Comparison of ENCODE assay signal across 9 cellular contexts in genomic region chr17:5249615-5250014, GRCh38. TPM values are rescaled to one million over a fixed set of nuclear protein-coding genes. Genes with fewer than 3 reads are reported as not detected.
A peak's percentile ranks its signal among the peaks of the same experiment; 100 is the strongest.
DNase-seq lines count a peak whose midpoint lies in the region; ATAC-seq and TF ChIP-seq lines count a peak whose summit lies in the region.
"Had no signal": no experiment of that assay in that cellular context is flagged by ENCODE, and none has a peak within 500 bp of the region (broad histone marks: within the 10 kb centered on the region; RNA-seq: fewer than 3 reads in every experiment).

No MANE protein-coding gene starts in this region.

- H3K9ac ChIP-seq in HUES6 (ENCODE audit: low read length) = no peak overlapping the region
- no peak overlapping the region for H3K9ac ChIP-seq in OCI-LY3 (ENCODE audit: low read length)
- H3K9ac ChIP-seq in neural cell (ENCODE audit: low read length) = no peak overlapping the region

- H3K4me3 ChIP-seq in HUES6 (ENCODE audit: low read depth, low read length) (peak overlapping the region; percentile 19; the same call in 1 of the 2 replicates), OCI-LY3 (ENCODE audit: low read length) (no peak overlapping the region), neural cell (ENCODE audit: low read length) (no peak overlapping the region), thoracic aorta (no peak overlapping the region)

- no peaks in the 10 kb centered on the region for H3K4me1 ChIP-seq in HUES6 (ENCODE audit: control insufficient read depth, insufficient read depth, low read length)
- no peaks in the 10 kb centered on the region for H3K4me1 ChIP-seq in OCI-LY3 (ENCODE audit: low read length)
- H3K4me1 ChIP-seq in thoracic aorta (ENCODE audit: control insufficient read depth in 1 of 2, low read depth in 2 of 2) = no peaks in the 10 kb centered on the region

- H3K79me2 ChIP-seq in OCI-LY3 (ENCODE audit: low read length) = no peaks in the 10 kb centered on the region
- H3K79me2 ChIP-seq in neural cell (replicated peaks; ENCODE audit: insufficient read depth, low read length) = no peaks in the 10 kb centered on the region

- H3K27ac ChIP-seq in HUES6 (ENCODE audit: low read depth, low read length) = no peak overlapping the region
- H3K27ac ChIP-seq in OCI-LY3 (ENCODE audit: low read length) = no peak overlapping the region
- H3K27ac ChIP-seq in neural cell (ENCODE audit: low read length) = no peak overlapping the region
- no peak overlapping the region for H3K27ac ChIP-seq in thoracic aorta

- ATAC-seq in thoracic aorta (ENCODE audit: insufficient number of reproducible peaks, low FRiP score, low read depth) (no peak), GM18861 (IDR thresholded peaks at IDR 0.05; ENCODE audit: unreplicated experiment) (no peak)

- TF ChIP-seq RAD21 in neural cell (conservative IDR thresholded peaks at IDR 0.05) = peak; percentile 70

- H3F3A ChIP-seq in neural cell (ENCODE audit: insufficient read depth, low read length, poor library complexity, severe bottlenecking) = no peaks in the 10 kb centered on the region

- H2AFZ ChIP-seq in OCI-LY3 (ENCODE audit: low read depth, low read length) (peak overlapping the region; percentile 74; the same call in 1 of the 2 replicates), neural cell (ENCODE audit: low read depth, low read length) (no peak overlapping the region)

- H3K36me3 ChIP-seq in HUES6 (ENCODE audit: control insufficient read depth, insufficient read depth, low read length) (no peaks in the 10 kb centered on the region), OCI-LY3 (replicated peaks; ENCODE audit: low read depth, low read length) (no peaks in the 10 kb centered on the region), neural cell (ENCODE audit: insufficient read depth, low read length) (no peaks in the 10 kb centered on the region), thoracic aorta (no peaks in the 10 kb centered on the region)

- DNase-seq in COR-L47 (lab: John Stamatoyannopoulos, UW) (peak; percentile 2), activated T-cell treated with anti-CD3 and anti-CD28 coated beads for 48 hours (ENCODE audit: low read depth) (peak; percentile 39), fibroblast of gingiva (ENCODE audit: low read depth) (peak; percentile 76), thoracic aorta (ENCODE audit: low spot score) (peak; percentile 29)

- no peaks in the 10 kb centered on the region for H4K20me1 ChIP-seq in OCI-LY3 (ENCODE audit: insufficient read depth, low read length)
- no peaks in the 10 kb centered on the region for H4K20me1 ChIP-seq in neural cell (ENCODE audit: insufficient read depth)

- H3K9me2 ChIP-seq in neural cell (ENCODE audit: insufficient read depth, low read length) = no peaks in the 10 kb centered on the region

- TF ChIP-seq CTCF in OCI-LY3 (IDR thresholded peaks at IDR 0.05; ENCODE audit: low read depth, low read length) = peak; percentile 52
- peak; percentile 77 for TF ChIP-seq CTCF in neural cell (IDR thresholded peaks at IDR 0.05; ENCODE audit: poor library complexity, severe bottlenecking)
- TF ChIP-seq CTCF in thoracic aorta (IDR thresholded peaks at IDR 0.05) = peak; percentile 51

- peak overlapping the region; percentile 28; the same call in 1 of the 2 replicates for H3K4me2 ChIP-seq in OCI-LY3 (ENCODE audit: low read length)
- no peak overlapping the region for H3K4me2 ChIP-seq in neural cell (ENCODE audit: low read length)

- TF ChIP-seq EP300 in neural cell (conservative IDR thresholded peaks at IDR 0.05; ENCODE audit: poor library complexity, severe bottlenecking) = no peak

- H3K27me3 ChIP-seq in HUES6 (ENCODE audit: control insufficient read depth, insufficient read depth, low read length) = no peaks in the 10 kb centered on the region
- no peaks in the 10 kb centered on the region for H3K27me3 ChIP-seq in OCI-LY3 (ENCODE audit: low read depth, low read length)
- no peaks in the 10 kb centered on the region for H3K27me3 ChIP-seq in neural cell (ENCODE audit: insufficient read depth, low read depth, low read length)
- no peaks in the 10 kb centered on the region for H3K27me3 ChIP-seq in thoracic aorta (replicated peaks; ENCODE audit: insufficient read depth)

- H3K9me3 ChIP-seq in HUES6 (ENCODE audit: control insufficient read depth, insufficient read depth, low read depth, low read length) (no peaks in the 10 kb centered on the region), OCI-LY3 (ENCODE audit: insufficient read depth, low read length) (no peaks in the 10 kb centered on the region), neural cell (ENCODE audit: low read length) (no peaks in the 10 kb centered on the region), thoracic aorta (no peaks in the 10 kb centered on the region)

TF ChIP-seq in neural cell, 6 proteins besides CTCF, POLR2A, EP300 and RAD21:
- TF ChIP-seq REST (IDR thresholded peaks at IDR 0.05; ENCODE audit: borderline replicate concordance) (no peak), TAF1 (IDR thresholded peaks at IDR 0.05; ENCODE audit: low read depth) (no peak), SMC3 (conservative IDR thresholded peaks at IDR 0.05; ENCODE audit: poor library complexity) (peak; percentile 73), MXI1 (conservative IDR thresholded peaks at IDR 0.05; ENCODE audit: poor library complexity, severe bottlenecking) (no peak), EZH2 (IDR thresholded peaks at IDR 0.05; ENCODE audit: borderline replicate concordance, insufficient read depth, low read length, poor library complexity, severe bottlenecking) (no peak), POLR2AphosphoS5 (IDR thresholded peaks at IDR 0.05) (no peak)
TF ChIP-seq in neural cell: peak in this region for 1.

RNA-seq across cellular contexts. Expression of gene SCIMP, which starts 15.0 kb away (rescaled TPM):
- polyA plus RNA-seq in neural cell = not detected in 2 replicates
- not detected in 2 replicates for polyA minus RNA-seq in neural cell
- 10 to 100 TPM; 13.4 to 14.9 TPM for total RNA-seq in thoracic aorta
- total RNA-seq: T-helper 2 cell treated with Interferon-gamma antibody and Interleukin-4, amounts not matched to agents 100 ng/mL and 5 ng/mL, for 36 hours had no signal

RNA-seq across cellular contexts. Expression of gene RABEP1, which starts 32.5 kb away (rescaled TPM):
- polyA plus RNA-seq in neural cell = 61.1 and 67.0 TPM in 2 replicates
- polyA minus RNA-seq in neural cell = 139 and 169 TPM in 2 replicates
- 10 to 100 TPM; 36.4 to 47.0 TPM for total RNA-seq in thoracic aorta

RNA-seq across cellular contexts. Expression of gene ZNF594, which starts 57.9 kb away (rescaled TPM):
- polyA plus RNA-seq in neural cell = 28.2 and 31.0 TPM in 2 replicates
- polyA minus RNA-seq in neural cell = 60.9 and 67.0 TPM in 2 replicates
- 10 to 100 TPM in 1 of 2 donors, 1 to 10 TPM in 1; 8.4 to 15.8 TPM for total RNA-seq in thoracic aorta

Comparison
In these comparisons a context has a peak if more than half of its experiments do, and no peak if none do; other contexts are left out.
1. DNase-seq: peak in every context shown above with its lines; median percentile 76 in fibroblast of gingiva; 39 in activated T-cell treated with anti-CD3 and anti-CD28 coated beads for 48 hours; 29 in thoracic aorta; 2 in COR-L47.